In the genomic region with DNA sequence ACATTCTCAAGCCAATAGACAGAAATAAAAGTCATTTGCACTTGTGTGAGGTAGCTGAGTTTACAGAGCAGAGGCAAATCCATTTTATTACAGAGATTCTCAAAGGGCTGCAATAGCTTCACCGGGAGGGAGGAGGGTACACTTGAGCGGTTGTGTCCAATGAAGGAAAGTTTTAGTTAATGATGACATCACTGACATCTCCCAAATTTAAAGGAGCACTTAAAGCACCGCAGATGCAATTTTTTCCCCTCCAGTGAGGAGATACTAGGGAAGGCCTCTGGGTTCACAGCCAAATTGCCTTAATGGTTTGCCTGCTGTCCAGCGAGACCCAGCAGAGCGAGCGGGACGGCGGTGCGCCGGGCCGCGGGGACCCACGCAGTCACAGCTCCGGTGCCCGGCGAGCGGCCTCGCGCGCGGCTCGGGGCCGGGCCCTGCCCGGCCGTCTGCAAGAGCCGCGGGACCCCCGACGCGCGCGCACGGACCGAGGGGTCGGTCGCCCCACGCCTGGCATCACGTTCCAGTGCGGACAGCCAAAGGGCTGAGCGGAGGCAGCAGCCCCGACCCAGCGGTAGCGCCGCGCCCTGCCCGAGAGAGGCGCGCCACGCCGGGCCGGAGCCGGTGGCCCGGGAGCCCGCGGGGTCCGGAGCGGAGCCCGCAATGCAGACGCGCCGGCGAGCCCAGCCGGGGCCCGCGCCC, we compare ENCODE assay signal across 9 cellular contexts. TPM values are rescaled to one million over a fixed set of nuclear protein-coding genes. Genes with fewer than 3 reads are reported as not detected.
A peak's percentile ranks its signal among the peaks of the same experiment; 100 is the strongest.
DNase-seq lines count a peak whose midpoint lies in the region; ATAC-seq lines count a peak whose summit lies in the region.
"Had no signal": no experiment of that assay in that cellular context is flagged by ENCODE, and none has a peak within 500 bp of the region (broad histone marks: within the 10 kb centered on the region; RNA-seq: fewer than 3 reads in every experiment).

No MANE protein-coding gene starts in this region.

- peaks cover 9 to 24% (median 16%) of the 10 kb centered on the region in 4 donors for H3K4me1 Mint-ChIP-seq in CD4-positive, alpha-beta memory T cell
- H3K4me1 Mint-ChIP-seq in activated naive CD8-positive, alpha-beta T cell treated with anti-CD3 and anti-CD28 coated beads, Interleukin-2, amount 50 U/mL, for 24 hours = peaks cover 12% of the 10 kb centered on the region
- H3K4me1 Mint-ChIP-seq in immature natural killer cell = peaks cover 13 to 22% of the 10 kb centered on the region in 2 donors
- H3K4me1 Mint-ChIP-seq in stimulated activated effector memory CD8-positive, alpha-beta T cell treated with anti-CD3 and anti-CD28 coated beads, Interleukin-12 subunit alpha, Interleukin-12 subunit beta, amount 100 ng/mL, for 72 hours = peaks cover 8% of the 10 kb centered on the region

- H3K9me3 ChIP-seq in CD4-positive, alpha-beta memory T cell (ENCODE audit: control insufficient read depth in 1 of 2, low read length in 2 of 2) = no peaks in the 10 kb centered on the region

- no peaks in the 10 kb centered on the region for H3K36me3 ChIP-seq in CD4-positive, alpha-beta memory T cell (ENCODE audit: insufficient read depth, low read length)

- H3K27ac Mint-ChIP-seq in CD4-positive, alpha-beta memory T cell = peak overlapping the region; percentile 68 to 87 (median 78)
- H3K27ac Mint-ChIP-seq in activated naive CD8-positive, alpha-beta T cell treated with anti-CD3 and anti-CD28 coated beads, Interleukin-2, amount 50 U/mL, for 24 hours = no peak overlapping the region
- peak overlapping the region; percentile 17 to 69 (median 54) for H3K27ac Mint-ChIP-seq in immature natural killer cell
- H3K27ac Mint-ChIP-seq in stimulated activated effector memory CD8-positive, alpha-beta T cell treated with anti-CD3 and anti-CD28 coated beads, Interleukin-12 subunit alpha, Interleukin-12 subunit beta, amount 100 ng/mL, for 72 hours = no peak overlapping the region

- H3K36me3 Mint-ChIP-seq in CD4-positive, alpha-beta memory T cell = peaks cover 0 to 8% of the 10 kb centered on the region in 2 donors
- H3K36me3 Mint-ChIP-seq in activated naive CD8-positive, alpha-beta T cell treated with anti-CD3 and anti-CD28 coated beads, Interleukin-2, amount 50 U/mL, for 24 hours (ENCODE audit: low read depth) = no peaks in the 10 kb centered on the region
- no peaks in the 10 kb centered on the region for H3K36me3 Mint-ChIP-seq in immature natural killer cell
- H3K36me3 Mint-ChIP-seq in stimulated activated effector memory CD8-positive, alpha-beta T cell treated with anti-CD3 and anti-CD28 coated beads, Interleukin-12 subunit alpha, Interleukin-12 subunit beta, amount 100 ng/mL, for 72 hours = peaks cover 14% of the 10 kb centered on the region

- H3K27me3 Mint-ChIP-seq in CD4-positive, alpha-beta memory T cell = peaks cover 4 to 9% of the 10 kb centered on the region in 2 donors
- H3K27me3 Mint-ChIP-seq in activated naive CD8-positive, alpha-beta T cell treated with anti-CD3 and anti-CD28 coated beads, Interleukin-2, amount 50 U/mL, for 24 hours = peaks cover 33% of the 10 kb centered on the region
- peaks cover 6 to 18% (median 9%) of the 10 kb centered on the region in 3 donors for H3K27me3 Mint-ChIP-seq in immature natural killer cell (ENCODE audit: low read depth in 3 of 3)

- DNase-seq in CD4-positive, alpha-beta memory T cell = no peak
- DNase-seq in activated naive CD8-positive, alpha-beta T cell treated with anti-CD3 and anti-CD28 coated beads, Interleukin-2, amount 50 U/mL, for 24 hours = no peak
- peak in 2 of 3 donors; percentile 5 to 12 for DNase-seq in immature natural killer cell
- no peak for DNase-seq in stimulated activated effector memory CD8-positive, alpha-beta T cell treated with anti-CD3 and anti-CD28 coated beads, Interleukin-12 subunit alpha, Interleukin-12 subunit beta, amount 100 ng/mL, for 72 hours (ENCODE audit: low spot score in 2 of 2)
- no peak for DNase-seq in DMS153 (lab: John Stamatoyannopoulos, UW)
- no peak for DNase-seq in stimulated activated CD4-positive, alpha-beta T cell treated with anti-CD3 and anti-CD28 coated beads, Interleukin-15, amount 100 ng/mL, for 24 hours
- DNase-seq in RKO (ENCODE audit: low spot score) = no peak

- POLR2A ChIA-PET in CD4-positive, alpha-beta memory T cell (lab: Charles Lee; ENCODE audit: partially characterized antibody) = interaction anchor here (0.6 kb wide), 1 partner anchor 378 kb away, joined by 3 read pairs; no protein-coding TSS in a partner anchor

- H3K4me3 Mint-ChIP-seq in CD4-positive, alpha-beta memory T cell = peak overlapping the region; percentile 84 to 87 (median 86)
- peak overlapping the region; percentile 78 for H3K4me3 Mint-ChIP-seq in activated naive CD8-positive, alpha-beta T cell treated with anti-CD3 and anti-CD28 coated beads, Interleukin-2, amount 50 U/mL, for 24 hours
- peak overlapping the region; percentile 80 to 87 (median 87) for H3K4me3 Mint-ChIP-seq in immature natural killer cell
- peak overlapping the region; percentile 80 for H3K4me3 Mint-ChIP-seq in stimulated activated effector memory CD8-positive, alpha-beta T cell treated with anti-CD3 and anti-CD28 coated beads, Interleukin-12 subunit alpha, Interleukin-12 subunit beta, amount 100 ng/mL, for 72 hours

- H3K4me1 ChIP-seq in CD4-positive, alpha-beta memory T cell (ENCODE audit: insufficient read depth, low read length) = peaks cover 14% of the 10 kb centered on the region

- CTCF ChIA-PET in CD4-positive, alpha-beta memory T cell (lab: Charles Lee; ENCODE audit: partially characterized antibody) = interaction anchor here (0.7 to 1.3 kb wide), 2 partner anchors 9 to 44 kb away, joined by 3 read pairs; no protein-coding TSS in a partner anchor

- no peak overlapping the region for H3K27ac ChIP-seq in CD4-positive, alpha-beta memory T cell (ENCODE audit: low read depth, low read length)
- H3K27ac ChIP-seq: epithelial cell of prostate had no signal

- peaks cover 0 to 7% (median 0%) of the 10 kb centered on the region in 8 donors for H3K9me3 Mint-ChIP-seq in CD4-positive, alpha-beta memory T cell
- H3K9me3 Mint-ChIP-seq in activated naive CD8-positive, alpha-beta T cell treated with anti-CD3 and anti-CD28 coated beads, Interleukin-2, amount 50 U/mL, for 24 hours = no peaks in the 10 kb centered on the region
- H3K9me3 Mint-ChIP-seq in immature natural killer cell = no peaks in the 10 kb centered on the region
- no peaks in the 10 kb centered on the region for H3K9me3 Mint-ChIP-seq in stimulated activated effector memory CD8-positive, alpha-beta T cell treated with anti-CD3 and anti-CD28 coated beads, Interleukin-12 subunit alpha, Interleukin-12 subunit beta, amount 100 ng/mL, for 72 hours

- no peak overlapping the region for H3K4me3 ChIP-seq in CD4-positive, alpha-beta memory T cell (ENCODE audit: low read length in 2 of 2)

- intact Hi-C loops in CD4-positive, alpha-beta memory T cell (cut with micrococcal nuclease) = loop anchor here (5.0 kb wide), 1 partner anchor 877 kb away; a partner anchor contains a TSS

- ATAC-seq in HG02623 (IDR thresholded peaks at IDR 0.05; ENCODE audit: unreplicated experiment) = peak; percentile 7
- ATAC-seq in activated naive CD8-positive, alpha-beta T cell treated with anti-CD3 and anti-CD28 coated beads, Interleukin-2, amount 50 U/mL, for 24 hours = no peak
- ATAC-seq in stimulated activated effector memory CD8-positive, alpha-beta T cell treated with anti-CD3 and anti-CD28 coated beads, Interleukin-12 subunit alpha, Interleukin-12 subunit beta, amount 100 ng/mL, for 72 hours = no peak

- H3K27me3 ChIP-seq in CD4-positive, alpha-beta memory T cell (ENCODE audit: insufficient read depth, low read length) = no peaks in the 10 kb centered on the region

RNA-seq across cellular contexts. Expression of a gene that starts 0.7 kb away (rescaled TPM):
- total RNA-seq in CD4-positive, alpha-beta memory T cell = 1 to 10 TPM; 5.7 TPM
- polyA plus RNA-seq in CD4-positive, alpha-beta memory T cell = under 1 TPM; 0.13 to 0.30 TPM
- polyA plus RNA-seq in immature natural killer cell = under 1 TPM; 0.08 to 0.29 (median 0.19) TPM

Comparison
In these comparisons a context has a peak if more than half of its experiments do, and no peak if none do; other contexts are left out.
1. DNase-seq: peak in immature natural killer cell (2 of 3); none in CD4-positive, alpha-beta memory T cell (0 of 5), activated naive CD8-positive, alpha-beta T cell treated with anti-CD3 and anti-CD28 coated beads, Interleukin-2, amount 50 U/mL, for 24 hours (single experiment), stimulated activated effector memory CD8-positive, alpha-beta T cell treated with anti-CD3 and anti-CD28 coated beads, Interleukin-12 subunit alpha, Interleukin-12 subunit beta, amount 100 ng/mL, for 72 hours (0 of 2), DMS153 (single experiment), stimulated activated CD4-positive, alpha-beta T cell treated with anti-CD3 and anti-CD28 coated beads, Interleukin-15, amount 100 ng/mL, for 24 hours (single experiment) and RKO (single experiment).
2. H3K27ac Mint-ChIP-seq: peak in CD4-positive, alpha-beta memory T cell (7 of 7) and immature natural killer cell (6 of 6); none in activated naive CD8-positive, alpha-beta T cell treated with anti-CD3 and anti-CD28 coated beads, Interleukin-2, amount 50 U/mL, for 24 hours (single experiment) and stimulated activated effector memory CD8-positive, alpha-beta T cell treated with anti-CD3 and anti-CD28 coated beads, Interleukin-12 subunit alpha, Interleukin-12 subunit beta, amount 100 ng/mL, for 72 hours (single experiment).
3. Peak in every context shown above with its lines, with median percentiles within 50 percentile points of each other: H3K4me3 Mint-ChIP-seq.